22 cellular contexts compared by ENCODE assay signal in genomic region chr15:62582580-62582979, GRCh38.
"Had no signal": no experiment of that assay in that cellular context is flagged by ENCODE, and none has a peak within 500 bp of the region (broad histone marks: within the 10 kb centered on the region; RNA-seq: fewer than 3 reads in every experiment).

No MANE protein-coding gene starts in this region.

- H3K36me3 Mint-ChIP-seq: memory B cell; natural killer cell treated with Interleukin-12 subunit alpha and Interleukin-12 subunit beta and Interleukin-15 and Interleukin-18, amount 100 ng/mL, for 72 hours had no signal

- H3K9me3 Mint-ChIP-seq: effector memory CD8-positive, alpha-beta T cell; memory B cell; natural killer cell treated with Interleukin-12 subunit alpha and Interleukin-12 subunit beta and Interleukin-15 and Interleukin-18, amount 100 ng/mL, for 72 hours; neural crest cell; stimulated activated naive CD8-positive, alpha-beta T cell treated with anti-CD3 and anti-CD28 coated beads, Interleukin-15, amount 100 ng/mL, for 72 hours had no signal

- H3K4me3 Mint-ChIP-seq: effector memory CD8-positive, alpha-beta T cell; memory B cell; naive B cell; natural killer cell treated with Interleukin-12 subunit alpha and Interleukin-12 subunit beta and Interleukin-15 and Interleukin-18, amount 100 ng/mL, for 72 hours; neural crest cell; stimulated activated naive CD8-positive, alpha-beta T cell treated with anti-CD3 and anti-CD28 coated beads, Interleukin-15, amount 100 ng/mL, for 72 hours had no signal

- H3K4me1 ChIP-seq: parathyroid adenoma, right lobe of liver had no signal

- H3K27ac ChIP-seq: coronary artery, neutrophil, parathyroid adenoma, right lobe of liver, thyroid gland had no signal

- H3K9ac ChIP-seq: parathyroid adenoma had no signal

- H3K79me2 ChIP-seq: parathyroid adenoma had no signal

- ATAC-seq: effector memory CD8-positive, alpha-beta T cell; mucosa of descending colon; right lobe of liver; stimulated activated naive CD8-positive, alpha-beta T cell treated with anti-CD3 and anti-CD28 coated beads, Interleukin-15, amount 100 ng/mL, for 72 hours had no signal

- H3K36me3 ChIP-seq: neutrophil, right lobe of liver, thyroid gland had no signal

- H3K9me3 ChIP-seq: mucosa of descending colon, neutrophil, right lobe of liver, thyroid gland had no signal

- H3K27me3 ChIP-seq: neutrophil, right lobe of liver, thyroid gland had no signal

- H3K27ac Mint-ChIP-seq: effector memory CD8-positive, alpha-beta T cell; memory B cell; naive B cell; natural killer cell treated with Interleukin-12 subunit alpha and Interleukin-12 subunit beta and Interleukin-15 and Interleukin-18, amount 100 ng/mL, for 72 hours; stimulated activated naive CD8-positive, alpha-beta T cell treated with anti-CD3 and anti-CD28 coated beads, Interleukin-15, amount 100 ng/mL, for 72 hours had no signal

- H2AFZ ChIP-seq: parathyroid adenoma had no signal

- DNase-seq: dermis blood vessel endothelial cell; effector memory CD8-positive, alpha-beta T cell; hypothalamus; mucosa of descending colon; naive B cell; right lobe of liver; small intestine; stimulated activated CD4-positive, alpha-beta T cell treated with anti-CD3 and anti-CD28 coated beads, Interleukin-15, amount 100 ng/mL, for 24 hours; stimulated activated CD4-positive, alpha-beta T cell treated with anti-CD3 and anti-CD28 coated beads, Interleukin-2, amount 100 ng/mL, for 48 hours; stimulated activated CD8-positive, alpha-beta memory T cell treated with anti-CD3 and anti-CD28 coated beads, Interleukin-4, amount 100 ng/mL, for 48 hours; stimulated activated naive CD4-positive, alpha-beta T cell; stimulated activated naive CD8-positive, alpha-beta T cell treated with anti-CD3 and anti-CD28 coated beads, Interleukin-15, amount 100 ng/mL, for 72 hours; thyroid gland; trophoblast cell had no signal

- H3K27me3 Mint-ChIP-seq: progenitor cell of endocrine pancreas had no signal

- H3K4me3 ChIP-seq: coronary artery, lung, mucosa of descending colon, right lobe of liver, thyroid gland had no signal

- H3K4me1 Mint-ChIP-seq: stimulated activated naive CD8-positive, alpha-beta T cell treated with anti-CD3 and anti-CD28 coated beads, Interleukin-15, amount 100 ng/mL, for 72 hours had no signal
